ENCODE assay signal across 1 cellular context in the genomic region with DNA sequence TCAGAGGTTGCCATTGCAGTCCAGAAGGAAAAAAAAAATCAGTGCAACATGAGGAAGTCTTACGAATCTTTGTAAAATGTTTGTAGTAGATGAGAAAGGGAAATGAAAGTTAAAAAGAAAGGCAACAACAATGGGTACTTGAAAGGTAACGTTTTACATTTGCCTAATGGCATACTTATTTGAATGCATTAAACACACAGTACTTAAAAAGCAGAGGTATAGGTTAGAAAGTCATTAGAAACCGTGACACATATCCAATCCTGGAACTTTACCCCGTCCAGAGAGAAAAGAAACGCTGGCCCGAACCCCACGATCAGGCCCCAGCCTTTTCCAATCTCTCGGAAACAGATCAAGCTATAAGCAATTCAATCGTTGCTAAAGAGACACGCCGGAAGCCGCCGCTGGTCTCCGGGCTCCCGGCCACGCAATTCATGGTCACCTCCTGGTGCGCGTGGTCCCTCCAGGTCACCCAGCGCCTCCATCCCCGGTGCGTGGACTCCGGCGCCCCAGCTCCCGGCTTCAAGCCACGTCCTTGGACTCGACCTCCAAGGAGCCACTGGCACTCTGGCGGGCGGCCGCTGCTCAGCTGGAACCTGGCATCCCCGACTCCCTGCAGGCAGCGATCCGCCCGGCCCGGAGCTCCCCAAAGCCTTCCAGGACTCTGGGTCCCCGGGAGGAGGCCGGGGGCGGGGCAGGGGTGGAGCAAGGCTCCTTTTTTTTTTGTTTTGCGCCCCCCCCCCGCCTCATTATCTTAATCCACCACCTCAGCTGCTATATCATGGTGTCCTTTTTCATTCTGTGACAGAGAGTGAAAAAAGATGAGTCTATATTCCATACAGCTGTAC.
TF ChIP-seq lines count a peak whose summit lies in the region.

SLC18B1 (minus strand) TSS at position 663 of the 845 bp plus-strand sequence; CDS start at position 482, 181 bp downstream.

TF ChIP-seq in HepG2, 621 proteins besides CTCF, POLR2A, EP300 and RAD21 (continued from another document and continues in another):
- TF ChIP-seq, protein P1, sequence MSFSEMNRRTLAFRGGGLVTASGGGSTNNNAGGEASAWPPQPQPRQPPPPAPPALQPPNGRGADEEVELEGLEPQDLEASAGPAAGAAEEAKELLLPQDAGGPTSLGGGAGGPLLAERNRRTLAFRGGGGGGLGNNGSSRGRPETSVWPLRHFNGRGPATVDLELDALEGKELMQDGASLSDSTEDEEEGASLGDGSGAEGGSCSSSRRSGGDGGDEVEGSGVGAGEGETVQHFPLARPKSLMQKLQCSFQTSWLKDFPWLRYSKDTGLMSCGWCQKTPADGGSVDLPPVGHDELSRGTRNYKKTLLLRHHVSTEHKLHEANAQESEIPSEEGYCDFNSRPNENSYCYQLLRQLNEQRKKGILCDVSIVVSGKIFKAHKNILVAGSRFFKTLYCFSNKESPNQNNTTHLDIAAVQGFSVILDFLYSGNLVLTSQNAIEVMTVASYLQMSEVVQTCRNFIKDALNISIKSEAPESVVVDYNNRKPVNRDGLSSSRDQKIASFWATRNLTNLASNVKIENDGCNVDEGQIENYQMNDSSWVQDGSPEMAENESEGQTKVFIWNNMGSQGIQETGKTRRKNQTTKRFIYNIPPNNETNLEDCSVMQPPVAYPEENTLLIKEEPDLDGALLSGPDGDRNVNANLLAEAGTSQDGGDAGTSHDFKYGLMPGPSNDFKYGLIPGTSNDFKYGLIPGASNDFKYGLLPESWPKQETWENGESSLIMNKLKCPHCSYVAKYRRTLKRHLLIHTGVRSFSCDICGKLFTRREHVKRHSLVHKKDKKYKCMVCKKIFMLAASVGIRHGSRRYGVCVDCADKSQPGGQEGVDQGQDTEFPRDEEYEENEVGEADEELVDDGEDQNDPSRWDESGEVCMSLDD (CRISPR knock-in tag; IDR thresholded peaks at IDR 0.05; ENCODE audit: borderline replicate concordance): no peak
- TF ChIP-seq ZNF329 (CRISPR knock-in tag; IDR thresholded peaks at IDR 0.05; ENCODE audit: low read depth): 0 out of 2 replicates have a peak, but pooled peaks have one; percentile 53
- peak; percentile 80 for TF ChIP-seq ZNF335 (CRISPR knock-in tag; IDR thresholded peaks at IDR 0.05)
- TF ChIP-seq MAZ (IDR thresholded peaks at IDR 0.05; ENCODE audit: borderline replicate concordance, low read depth, low read length): no peak
- TF ChIP-seq MAZ (CRISPR knock-in tag; IDR thresholded peaks at IDR 0.05; ENCODE audit: low read depth): peak; percentile 39; the same call in 1 of the 2 replicates
- TF ChIP-seq PBX2 (CRISPR knock-in tag; IDR thresholded peaks at IDR 0.05): no peak
- TF ChIP-seq TERF1 (CRISPR knock-in tag; IDR thresholded peaks at IDR 0.05): no peak
- TF ChIP-seq, protein P2, sequence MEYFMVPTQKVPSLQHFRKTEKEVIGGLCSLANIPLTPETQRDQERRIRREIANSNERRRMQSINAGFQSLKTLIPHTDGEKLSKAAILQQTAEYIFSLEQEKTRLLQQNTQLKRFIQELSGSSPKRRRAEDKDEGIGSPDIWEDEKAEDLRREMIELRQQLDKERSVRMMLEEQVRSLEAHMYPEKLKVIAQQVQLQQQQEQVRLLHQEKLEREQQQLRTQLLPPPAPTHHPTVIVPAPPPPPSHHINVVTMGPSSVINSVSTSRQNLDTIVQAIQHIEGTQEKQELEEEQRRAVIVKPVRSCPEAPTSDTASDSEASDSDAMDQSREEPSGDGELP (IDR thresholded peaks at IDR 0.05; ENCODE audit: borderline replicate concordance, low read depth): peak; percentile 50; the same call in 1 of the 2 replicates
- no peak for TF ChIP-seq CENPT (CRISPR knock-in tag; IDR thresholded peaks at IDR 0.05; ENCODE audit: low read depth)
- no peak for TF ChIP-seq ZNF337 (CRISPR knock-in tag; IDR thresholded peaks at IDR 0.05; ENCODE audit: borderline replicate concordance, low read depth)
- peak; percentile 51; the same call in 1 of the 2 replicates for TF ChIP-seq KDM4B (CRISPR knock-in tag; IDR thresholded peaks at IDR 0.05)
- no peak for TF ChIP-seq ZNF530 (CRISPR knock-in tag; IDR thresholded peaks at IDR 0.05; ENCODE audit: low read depth)
- TF ChIP-seq PITX1 (CRISPR knock-in tag; IDR thresholded peaks at IDR 0.05): no peak; the same call in 1 of the 2 replicates
- TF ChIP-seq YY1 (IDR thresholded peaks at IDR 0.05; ENCODE audit: insufficient read depth, insufficient replicate concordance, low read depth, low read length): peak; percentile 49
- TF ChIP-seq ZNF879 (CRISPR knock-in tag; IDR thresholded peaks at IDR 0.05): no peak
- TF ChIP-seq RCOR2 (CRISPR knock-in tag; IDR thresholded peaks at IDR 0.05): no peak
- 0 out of 4 replicates have a peak, but pooled peaks of 1 of the 2 experiments have one; percentile 18 for TF ChIP-seq KLF16 (CRISPR knock-in tag; IDR thresholded peaks at IDR 0.05)
- no peak for TF ChIP-seq NCOA5 (CRISPR knock-in tag; IDR thresholded peaks at IDR 0.05)
- TF ChIP-seq ZNF782 (CRISPR knock-in tag; IDR thresholded peaks at IDR 0.05; ENCODE audit: borderline replicate concordance): peak; percentile 73; the same call in 1 of the 2 replicates
- no peak for TF ChIP-seq SOX13 (IDR thresholded peaks at IDR 0.05)
- TF ChIP-seq SOX13 (CRISPR knock-in tag; conservative IDR thresholded peaks at IDR 0.05 in 1 of 2, IDR thresholded peaks at IDR 0.05 in 1 of 2): peak in 1 of 2 experiments; percentile 30; a peak in 1 of 4 replicates
- 0 out of 2 replicates have a peak, but pooled peaks have one; percentile 50 for TF ChIP-seq ZNF510 (CRISPR knock-in tag; IDR thresholded peaks at IDR 0.05; ENCODE audit: low read depth)
- TF ChIP-seq GABPA (IDR thresholded peaks at IDR 0.05; ENCODE audit: low read depth, low read length): no peak
- TF ChIP-seq GABPA (CRISPR knock-in tag; IDR thresholded peaks at IDR 0.05; ENCODE audit: low read depth): peak; percentile 50
- no peak for TF ChIP-seq ZBTB43 (CRISPR knock-in tag; conservative IDR thresholded peaks at IDR 0.05)
- TF ChIP-seq ZFX (CRISPR knock-in tag; IDR thresholded peaks at IDR 0.05; ENCODE audit: low read depth): peak; percentile 72
- TF ChIP-seq YEATS2 (CRISPR knock-in tag; IDR thresholded peaks at IDR 0.05; ENCODE audit: borderline replicate concordance): no peak
- TF ChIP-seq IKZF4 (CRISPR knock-in tag; IDR thresholded peaks at IDR 0.05; ENCODE audit: borderline replicate concordance, low read depth, not compliant biosample characterization): peak; percentile 54
- TF ChIP-seq ZBTB26 (CRISPR knock-in tag; IDR thresholded peaks at IDR 0.05; ENCODE audit: borderline replicate concordance): 0 out of 2 replicates have a peak, but pooled peaks have one; percentile 56
- no peak for TF ChIP-seq ZNF589 (CRISPR knock-in tag; conservative IDR thresholded peaks at IDR 0.05)
- peak; percentile 64 for TF ChIP-seq KAT8 (CRISPR knock-in tag; IDR thresholded peaks at IDR 0.05)
- no peak for TF ChIP-seq ZNF513 (CRISPR knock-in tag; conservative IDR thresholded peaks at IDR 0.05)
- TF ChIP-seq ZNF235 (CRISPR knock-in tag; IDR thresholded peaks at IDR 0.05; ENCODE audit: borderline replicate concordance): no peak
- TF ChIP-seq REPIN1 (CRISPR knock-in tag; IDR thresholded peaks at IDR 0.05; ENCODE audit: borderline replicate concordance, low read depth): 0 out of 2 replicates have a peak, but pooled peaks have one; percentile 48
- no peak for TF ChIP-seq KDM6A (CRISPR knock-in tag; IDR thresholded peaks at IDR 0.05; ENCODE audit: low read depth)
- no peak for TF ChIP-seq NFIB (CRISPR knock-in tag; IDR thresholded peaks at IDR 0.05; ENCODE audit: borderline replicate concordance)
- TF ChIP-seq ZNF574 (CRISPR knock-in tag; IDR thresholded peaks at IDR 0.05): peak; percentile 28; the same call in 1 of the 2 replicates
- peak; percentile 42; the same call in 1 of the 2 replicates for TF ChIP-seq BCL6 (CRISPR knock-in tag; IDR thresholded peaks at IDR 0.05)
- peak; percentile 25; the same call in 1 of the 2 replicates for TF ChIP-seq FOXK1 (CRISPR knock-in tag; IDR thresholded peaks at IDR 0.05; ENCODE audit: borderline replicate concordance, low read depth)
- no peak for TF ChIP-seq ATF5 (CRISPR knock-in tag; IDR thresholded peaks at IDR 0.05; ENCODE audit: low read depth)
- TF ChIP-seq DMTF1 (CRISPR knock-in tag; IDR thresholded peaks at IDR 0.05): no peak
- TF ChIP-seq YEATS4 (CRISPR knock-in tag; IDR thresholded peaks at IDR 0.05; ENCODE audit: borderline replicate concordance): peak; percentile 72; the same call in 1 of the 2 replicates
